Comparison of ENCODE assay signal across 28 cellular contexts in genomic region chr11:7844521-7844920, GRCh38. TPM values are rescaled to one million over a fixed set of nuclear protein-coding genes. Genes with fewer than 3 reads are reported as not detected.
"Had no signal": no experiment of that assay in that cellular context is flagged by ENCODE, and none has a peak within 500 bp of the region (broad histone marks: within the 10 kb centered on the region; RNA-seq: fewer than 3 reads in every experiment).

No MANE protein-coding gene starts in this region.

- H3K4me3 ChIP-seq: esophagus muscularis mucosa, gastrocnemius medialis, heart right ventricle, left ventricle myocardium inferior, lower lobe of right lung, right atrium auricular region, sigmoid colon, skin epidermis, stomach, thoracic aorta, transverse colon had no signal

- H3K4me1 ChIP-seq: esophagus muscularis mucosa, gastrocnemius medialis, heart right ventricle, left ventricle myocardium inferior, lower lobe of right lung, right atrium auricular region, sigmoid colon, stomach, transverse colon had no signal

- H3K9me3 ChIP-seq: esophagus muscularis mucosa, gastrocnemius medialis, heart right ventricle, left ventricle myocardium inferior, lower lobe of right lung, right atrium auricular region, sigmoid colon, stomach, thoracic aorta, transverse colon had no signal

- H3K27me3 ChIP-seq: esophagus muscularis mucosa, gastrocnemius medialis, right atrium auricular region, sigmoid colon, stomach, transverse colon had no signal

- H3K36me3 ChIP-seq: esophagus muscularis mucosa, gastrocnemius medialis, heart right ventricle, left ventricle myocardium inferior, lower lobe of right lung, right atrium auricular region, sigmoid colon, stomach, thoracic aorta, transverse colon had no signal

- DNase-seq: effector memory CD8-positive, alpha-beta T cell; gastrocnemius medialis; heart right ventricle; hypothalamus; immature natural killer cell; kidney; left cardiac atrium; left ventricle myocardium inferior; lower lobe of right lung; naive thymus-derived CD4-positive, alpha-beta T cell; nephron progenitor cell; posterior cingulate gyrus; sigmoid colon; stimulated activated CD4-positive, alpha-beta T cell treated with anti-CD3 and anti-CD28 coated beads, Interleukin-2, amount 100 ng/mL, for 24 hours; stimulated activated CD4-positive, alpha-beta T cell treated with anti-CD3 and anti-CD28 coated beads, Interleukin-4, amount 100 ng/mL, for 4 hours; stimulated activated naive CD4-positive, alpha-beta T cell; stomach; substantia nigra; transverse colon had no signal

- ATAC-seq: effector memory CD8-positive, alpha-beta T cell; gastrocnemius medialis; heart right ventricle; left cardiac atrium; lower lobe of right lung; naive thymus-derived CD4-positive, alpha-beta T cell had no signal

- H3K27ac ChIP-seq: epithelial cell of prostate, esophagus muscularis mucosa, gastrocnemius medialis, heart right ventricle, left ventricle myocardium inferior, lower lobe of right lung, right atrium auricular region, sigmoid colon, skin epidermis, stomach, thoracic aorta, transverse colon had no signal

RNA-seq across cellular contexts. Expression of gene OR5P3, which starts 13.9 kb away (rescaled TPM):
- total RNA-seq: esophagus muscularis mucosa; fibroblast of villous mesenchyme; gastrocnemius medialis; heart right ventricle; kidney; left cardiac atrium; left ventricle myocardium inferior; mononuclear cell; naive thymus-derived CD4-positive, alpha-beta T cell; osteocyte; pulmonary artery endothelial cell; right atrium auricular region; sigmoid colon; transverse colon had no signal
- polyA plus RNA-seq: heart right ventricle; immature natural killer cell; naive thymus-derived CD4-positive, alpha-beta T cell; sigmoid colon; stomach had no signal

RNA-seq across cellular contexts. Expression of gene OR5P2, which starts 47.8 kb away (rescaled TPM):
- total RNA-seq: esophagus muscularis mucosa; gastrocnemius medialis; heart right ventricle; left cardiac atrium; left ventricle myocardium inferior; mononuclear cell; naive thymus-derived CD4-positive, alpha-beta T cell; osteocyte; pulmonary artery endothelial cell; right atrium auricular region; sigmoid colon; transverse colon had no signal
- polyA plus RNA-seq: heart right ventricle; immature natural killer cell; naive thymus-derived CD4-positive, alpha-beta T cell; sigmoid colon; stomach had no signal
